In genomic region chr4:86791126-86791525, GRCh38 we compare ENCODE assay signal across 18 cellular contexts. TPM values are rescaled to one million over a fixed set of nuclear protein-coding genes. Genes with fewer than 3 reads are reported as not detected.
DNase-seq lines count a peak whose midpoint lies in the region; TF ChIP-seq lines count a peak whose summit lies in the region.
"Had no signal": no experiment of that assay in that cellular context is flagged by ENCODE, and none has a peak within 500 bp of the region (broad histone marks: within the 10 kb centered on the region; RNA-seq: fewer than 3 reads in every experiment).

No MANE protein-coding gene starts in this region.

- no peak overlapping the region for H3K27ac ChIP-seq in neural progenitor cell
- H3K27ac ChIP-seq: KMS-11, skin epidermis had no signal

- DNase-seq in G401 (ENCODE audit: low spot score) (peak; percentile 20), cerebellar cortex (ENCODE audit: low spot score) (peak; percentile 59), neural progenitor cell (ENCODE audit: low spot score) (peak; percentile 3), germinal center (ENCODE audit: low spot score) (no peak), amygdala (lab: John Stamatoyannopoulos, UW) (no peak)
- peak; percentile 34 for DNase-seq in Jurkat, Clone E6-1 (ENCODE audit: low read depth, low spot score)
- no peak for DNase-seq in activated CD4-positive, alpha-beta T cell treated with anti-CD3 and anti-CD28 coated beads for 4 hours
- DNase-seq: AML-193; aorta; hippocampal formation; NCI-H1105 treated with DMSO at 0.1 percent for 48 hours; NCI-H774; RPMI8226; stimulated activated CD4-positive, alpha-beta T cell treated with anti-CD3 and anti-CD28 coated beads, Interleukin-4, amount 100 ng/mL, for 1 hour had no signal

- H3K4me2 ChIP-seq in neural progenitor cell = no peak overlapping the region
- H3K4me2 ChIP-seq: KMS-11 had no signal

- peaks cover 76% of the 10 kb centered on the region for H3K36me3 ChIP-seq in neural progenitor cell

- in situ Hi-C loops in G401 (cut with HindIII; ENCODE audit: low sequenced_read_pairs) = no loop called here

- no peaks in the 10 kb centered on the region for H3K27me3 ChIP-seq in neural progenitor cell

- peaks cover 2% of the 10 kb centered on the region for H3F3A ChIP-seq in neural progenitor cell (ENCODE audit: low read depth)

- H3K9ac ChIP-seq in neural progenitor cell = no peak overlapping the region
- H3K9ac ChIP-seq: KMS-11 had no signal

- H2AFZ ChIP-seq in neural progenitor cell (replicated peaks) = no peak overlapping the region

- TF ChIP-seq CTCF in neural progenitor cell (IDR thresholded peaks at IDR 0.05) = peak; percentile 4

- H3K27me3 Mint-ChIP-seq in neural progenitor cell (ENCODE audit: insufficient read depth, low read depth) = no peaks in the 10 kb centered on the region
- H3K27me3 Mint-ChIP-seq: natural killer cell treated with Interleukin-12 subunit alpha and Interleukin-12 subunit beta and Interleukin-15 and Interleukin-18, amount 100 ng/mL, for 72 hours had no signal

- no peaks in the 10 kb centered on the region for H3K79me2 ChIP-seq in neural progenitor cell (ENCODE audit: low read depth)

- H3K4me1 ChIP-seq in neural progenitor cell = no peaks in the 10 kb centered on the region

- H3K27ac Mint-ChIP-seq in neural progenitor cell = no peak overlapping the region
- H3K27ac Mint-ChIP-seq: natural killer cell treated with Interleukin-12 subunit alpha and Interleukin-12 subunit beta and Interleukin-15 and Interleukin-18, amount 100 ng/mL, for 72 hours had no signal

- peaks cover 12% of the 10 kb centered on the region for H3K9me3 ChIP-seq in neural progenitor cell (ENCODE audit: low read depth)
- H3K9me3 ChIP-seq: HAP-1 had no signal

- no peaks in the 10 kb centered on the region for H3K4me1 Mint-ChIP-seq in neural progenitor cell

- H3K9me3 Mint-ChIP-seq in neural progenitor cell = peaks cover 34% of the 10 kb centered on the region

- no peak overlapping the region for H3K4me3 Mint-ChIP-seq in neural progenitor cell
- H3K4me3 Mint-ChIP-seq: natural killer cell treated with Interleukin-12 subunit alpha and Interleukin-12 subunit beta and Interleukin-15 and Interleukin-18, amount 100 ng/mL, for 72 hours had no signal

- H4K20me1 ChIP-seq in neural progenitor cell (ENCODE audit: low read depth) = no peaks in the 10 kb centered on the region

- peaks cover 74% of the 10 kb centered on the region for H3K36me3 Mint-ChIP-seq in neural progenitor cell
- H3K36me3 Mint-ChIP-seq: natural killer cell treated with Interleukin-12 subunit alpha and Interleukin-12 subunit beta and Interleukin-15 and Interleukin-18, amount 100 ng/mL, for 72 hours had no signal

- no peak overlapping the region for H3K4me3 ChIP-seq in Jurkat, Clone E6-1 (ENCODE audit: low read length)
- H3K4me3 ChIP-seq in neural progenitor cell = no peak overlapping the region
- H3K4me3 ChIP-seq: HAP-1, skin epidermis had no signal

RNA-seq across cellular contexts. Expression of gene SLC10A6, which starts 58.1 kb away (rescaled TPM):
- not detected in 2 replicates for total RNA-seq in G401 (2014; rRNA removed; shearing (Covaris generic))
- not detected for polyA plus RNA-seq in Jurkat, Clone E6-1 (2012; ENCODE audit: insufficient read depth, insufficient read length)
- total RNA-seq in neural progenitor cell (ENCODE audit: low replicate concordance) = not detected in 2 replicates
- total RNA-seq: natural killer cell treated with Interleukin-12 subunit alpha and Interleukin-12 subunit beta and Interleukin-15 and Interleukin-18, amount 100 ng/mL, for 72 hours had no signal
- polyA plus RNA-seq: aorta had no signal

Comparison
In these comparisons a context has a peak if more than half of its experiments do, and no peak if none do; other contexts are left out.
1. DNase-seq: peak in G401 (single experiment), Jurkat, Clone E6-1 (single experiment), cerebellar cortex (single experiment) and neural progenitor cell (single experiment); none in germinal center (single experiment), activated CD4-positive, alpha-beta T cell treated with anti-CD3 and anti-CD28 coated beads for 4 hours (0 of 2) and amygdala (0 of 56).